ENCODE assay signal across 18 cellular contexts in genomic region chr3:77626157-77626556, GRCh38.
DNase-seq lines count a peak whose midpoint lies in the region; ATAC-seq, FAIRE-seq and TF ChIP-seq lines count a peak whose summit lies in the region.
"Had no signal": no experiment of that assay in that cellular context is flagged by ENCODE, and none has a peak within 500 bp of the region (broad histone marks: within the 10 kb centered on the region; RNA-seq: fewer than 3 reads in every experiment).

No MANE protein-coding gene starts in this region.

- no peak overlapping the region for H3K27ac ChIP-seq in A549
- peak overlapping the region; percentile 73 for H3K27ac ChIP-seq in Karpas-422 (ENCODE audit: low read length)
- H3K27ac ChIP-seq in H1 (ENCODE audit: low read depth, low read length): no peak overlapping the region
- H3K27ac ChIP-seq in neuronal stem cell (replicated peaks; ENCODE audit: low read length): no peak overlapping the region
- H3K27ac ChIP-seq in esophagus muscularis mucosa (replicated peaks in 1 of 4): no peak overlapping the region
- H3K27ac ChIP-seq: GM23248 had no signal

- no peak for TF ChIP-seq CTCF in A549 (IDR thresholded peaks at IDR 0.05)
- TF ChIP-seq CTCF in H1 (IDR thresholded peaks at IDR 0.05; ENCODE audit: control extremely low read depth in 1 of 3, insufficient read depth in 1 of 3, low read depth in 1 of 3, low read length in 3 of 3): no peak
- TF ChIP-seq CTCF in esophagus muscularis mucosa (IDR thresholded peaks at IDR 0.05): no peak

- peaks cover 23% of the 10 kb centered on the region for H3K36me3 ChIP-seq in Karpas-422 (ENCODE audit: insufficient read depth, low read length)
- no peaks in the 10 kb centered on the region for H3K36me3 ChIP-seq in H1 (ENCODE audit: control insufficient read depth in 2 of 4, insufficient read depth in 4 of 4, low read length in 3 of 4)
- no peaks in the 10 kb centered on the region for H3K36me3 ChIP-seq in neuronal stem cell (replicated peaks in 1 of 2; ENCODE audit: control insufficient read depth in 2 of 2, insufficient read depth in 2 of 2, low read length in 2 of 2)
- no peaks in the 10 kb centered on the region for H3K36me3 ChIP-seq in esophagus muscularis mucosa

- TF ChIP-seq EP300 in A549 (IDR thresholded peaks at IDR 0.05) (no peak), H1 (IDR thresholded peaks at IDR 0.05; ENCODE audit: borderline replicate concordance in 1 of 2, low read depth in 2 of 2, low read length in 2 of 2) (no peak), esophagus muscularis mucosa (IDR thresholded peaks at IDR 0.05) (no peak)

- H2BK5ac ChIP-seq in H1 (ENCODE audit: low read depth, low read length) (no peak overlapping the region), neuronal stem cell (ENCODE audit: low read length) (no peak overlapping the region)

- H2AK5ac ChIP-seq in H1 (ENCODE audit: low read depth, low read length) (no peak overlapping the region), neuronal stem cell (ENCODE audit: low read depth, low read length) (no peak overlapping the region)

- no peak for DNase-seq in A549 (ENCODE audit: low read depth in 1 of 2, low spot score in 1 of 2)
- DNase-seq in Karpas-422: no peak
- DNase-seq in H1 (ENCODE audit: low read depth in 1 of 2, low spot score in 2 of 2): no peak
- DNase-seq in neuronal stem cell (ENCODE audit: low spot score): no peak
- no peak for DNase-seq in esophagus muscularis mucosa (ENCODE audit: extremely low spot score)
- DNase-seq in activated CD8-positive, alpha-beta memory T cell treated with anti-CD3 and anti-CD28 coated beads, Interleukin-2, amount 50 U/mL, for 48 hours: no peak
- no peak for DNase-seq in putamen (ENCODE audit: low spot score)
- DNase-seq: 8988T; C1 segment of cervical spinal cord; CD4-positive, alpha-beta memory T cell; COR-L47; DMS153; DND-41; GM23248; H9 had no signal

- H3K18ac ChIP-seq in H1 (ENCODE audit: extremely low read depth, low read length) (no peak overlapping the region), neuronal stem cell (ENCODE audit: low read length) (no peak overlapping the region)

- no peak overlapping the region for H3K56ac ChIP-seq in H1 (replicated peaks; ENCODE audit: insufficient read length, low read depth, low read length)

- no peak overlapping the region for H3K4me3 ChIP-seq in A549
- H3K4me3 ChIP-seq in Karpas-422 (ENCODE audit: low read length): no peak overlapping the region
- no peak overlapping the region for H3K4me3 ChIP-seq in H1 (ENCODE audit: extremely low read depth in 1 of 4, insufficient read depth in 2 of 4, low read depth in 3 of 4, low read length in 4 of 4)
- no peak overlapping the region for H3K4me3 ChIP-seq in neuronal stem cell (ENCODE audit: low read length in 2 of 2)
- no peak overlapping the region for H3K4me3 ChIP-seq in esophagus muscularis mucosa
- H3K4me3 ChIP-seq: GM23248 had no signal

- intact Hi-C loops in esophagus muscularis mucosa (cut with DNase I): no loop called here

- no peak overlapping the region for H4K5ac ChIP-seq in H1 (ENCODE audit: insufficient read length, low read depth, low read length)

- H3K9ac ChIP-seq in Karpas-422 (ENCODE audit: low read length) (no peak overlapping the region), H1 (replicated peaks in 1 of 4; ENCODE audit: extremely low read depth in 1 of 4, low read depth in 3 of 4, low read length in 3 of 4) (no peak overlapping the region), neuronal stem cell (ENCODE audit: low read depth, low read length, poor library complexity) (no peak overlapping the region)
- H3K9ac ChIP-seq: GM23248 had no signal

- H2BK15ac ChIP-seq in H1 (ENCODE audit: low read length) (no peak overlapping the region), neuronal stem cell (ENCODE audit: low read length) (no peak overlapping the region)

- H2BK120ac ChIP-seq in H1 (replicated peaks; ENCODE audit: low read depth, low read length) (no peak overlapping the region), neuronal stem cell (ENCODE audit: low read depth, low read length) (no peak overlapping the region)

- CTCF ChIA-PET in A549 (lab: Yijun Ruan, JAX): no interaction called here
- CTCF ChIA-PET in H1 (lab: Charles Lee; ENCODE audit: partially characterized antibody): no interaction called here

- H3K27me3 ChIP-seq in Karpas-422 (ENCODE audit: low read length) (no peaks in the 10 kb centered on the region), H1 (replicated peaks in 1 of 4; ENCODE audit: control insufficient read depth in 3 of 4, extremely low read depth in 1 of 4, insufficient read depth in 3 of 4, low read length in 3 of 4) (no peaks in the 10 kb centered on the region), neuronal stem cell (ENCODE audit: control insufficient read depth in 3 of 3, insufficient read depth in 3 of 3, low read depth in 1 of 3, low read length in 3 of 3) (no peaks in the 10 kb centered on the region), esophagus muscularis mucosa (no peaks in the 10 kb centered on the region)

- 11% methylated on average over 1 of the region's 1 CpG for WGBS in A549 (ENCODE audit: missing lambda C conversion rate)
- WGBS in H1 (ENCODE audit: extremely low coverage in 1 of 2, insufficient coverage in 1 of 2, insufficient read length in 1 of 2, insufficient replicate concordance in 2 of 2, low coverage in 1 of 2, low lambda C conversion rate in 2 of 2, missing lambda C conversion rate in 1 of 2), 2 experiments: 90% methylated on average over 1 of the region's 1 CpG; no CpG with 5 or more reads in 1 of the 2 experiments
- WGBS in neuronal stem cell (ENCODE audit: extremely low coverage in 2 of 2, insufficient read length in 2 of 2, insufficient replicate concordance in 1 of 2), 2 donors: no CpG with 5 or more reads among the region's 1 CpG
- 89% methylated on average over 1 of the region's 1 CpG for WGBS in esophagus muscularis mucosa

- FAIRE-seq in A549 (lab: Jason Lieb, UNC): no peak
- no peak for FAIRE-seq in H1 (lab: Jason Lieb, UNC)
- FAIRE-seq: G401.6, GM12892 had no signal

- ATAC-seq in A549: no peak
- ATAC-seq: HCT116 had no signal

- no peaks in the 10 kb centered on the region for H3K4me1 ChIP-seq in A549
- peaks cover 65% of the 10 kb centered on the region for H3K4me1 ChIP-seq in Karpas-422 (ENCODE audit: low read length)
- no peaks in the 10 kb centered on the region for H3K4me1 ChIP-seq in H1 (replicated peaks in 1 of 4; ENCODE audit: control insufficient read depth in 3 of 4, insufficient read depth in 4 of 4, low read length in 3 of 4)
- no peaks in the 10 kb centered on the region for H3K4me1 ChIP-seq in neuronal stem cell (ENCODE audit: control insufficient read depth in 2 of 2, insufficient read depth in 1 of 2, low read depth in 1 of 2, low read length in 2 of 2)
- no peaks in the 10 kb centered on the region for H3K4me1 ChIP-seq in esophagus muscularis mucosa

- no peak for TF ChIP-seq POLR2A in A549 (IDR thresholded peaks at IDR 0.05; ENCODE audit: low read length)
- TF ChIP-seq POLR2A in H1 (IDR thresholded peaks at IDR 0.05; ENCODE audit: control extremely low read depth in 1 of 2, low read depth in 2 of 2, low read length in 2 of 2): no peak
- no peak for TF ChIP-seq POLR2A in esophagus muscularis mucosa (IDR thresholded peaks at IDR 0.05; ENCODE audit: low read depth)

- no peak overlapping the region for H2BK12ac ChIP-seq in H1 (ENCODE audit: low read depth, low read length)
- no peak overlapping the region for H2BK12ac ChIP-seq in neuronal stem cell (ENCODE audit: low read length)

- no peak overlapping the region for H4K8ac ChIP-seq in H1 (ENCODE audit: extremely low read depth, insufficient read depth, low read length)
- no peak overlapping the region for H4K8ac ChIP-seq in neuronal stem cell (ENCODE audit: low read depth, low read length)

- no peak overlapping the region for H3K14ac ChIP-seq in H1 (ENCODE audit: insufficient read length)
- H3K14ac ChIP-seq in neuronal stem cell (ENCODE audit: low read length): no peak overlapping the region

- H4K91ac ChIP-seq in H1 (replicated peaks; ENCODE audit: insufficient read length, low read length) (no peak overlapping the region), neuronal stem cell (ENCODE audit: low read depth, low read length, poor library complexity) (no peak overlapping the region)

- H3K4ac ChIP-seq in H1 (replicated peaks; ENCODE audit: insufficient read length, low read depth, low read length): no peak overlapping the region
- no peak overlapping the region for H3K4ac ChIP-seq in neuronal stem cell (ENCODE audit: low read length)

- H3K23me2 ChIP-seq in H1 (ENCODE audit: low read depth, low read length): no peaks in the 10 kb centered on the region; the same call in 1 of the 2 replicates

- H3K9me3 ChIP-seq in A549: no peaks in the 10 kb centered on the region
- H3K9me3 ChIP-seq in Karpas-422 (ENCODE audit: low read length): no peaks in the 10 kb centered on the region
- no peaks in the 10 kb centered on the region for H3K9me3 ChIP-seq in H1 (ENCODE audit: insufficient read depth in 2 of 2, low read depth in 1 of 2, low read length in 1 of 2)
- no peaks in the 10 kb centered on the region for H3K9me3 ChIP-seq in neuronal stem cell (replicated peaks in 1 of 2; ENCODE audit: control insufficient read depth in 2 of 2, insufficient read depth in 1 of 2, low read depth in 1 of 2, low read length in 2 of 2)
- H3K9me3 ChIP-seq in esophagus muscularis mucosa: no peaks in the 10 kb centered on the region

- POLR2A ChIA-PET in A549 (lab: Yijun Ruan, JAX) (no interaction called here), H1 (lab: Charles Lee; ENCODE audit: partially characterized antibody) (no interaction called here)

- H3K9me2 ChIP-seq in Karpas-422 (replicated peaks; ENCODE audit: insufficient read depth, low read length): no peaks in the 10 kb centered on the region

- no peaks in the 10 kb centered on the region for H3K79me1 ChIP-seq in H1 (ENCODE audit: low read depth, low read length)
- H3K79me1 ChIP-seq in neuronal stem cell (ENCODE audit: low read depth, low read length): no peaks in the 10 kb centered on the region

- H3K4me2 ChIP-seq in A549 (no peak overlapping the region), Karpas-422 (ENCODE audit: low read depth, low read length, poor library complexity, severe bottlenecking) (peak overlapping the region; percentile 50), H1 (ENCODE audit: insufficient read depth in 1 of 2, low read depth in 2 of 2, low read length in 2 of 2) (no peak overlapping the region), neuronal stem cell (ENCODE audit: insufficient read depth, low read length, poor library complexity, severe bottlenecking) (no peak overlapping the region)

- TF ChIP-seq RAD21 in A549 (conservative IDR thresholded peaks at IDR 0.05 in 1 of 2, IDR thresholded peaks at IDR 0.05 in 1 of 2) (no peak), H1 (IDR thresholded peaks at IDR 0.05 in 1 of 2, conservative IDR thresholded peaks at IDR 0.05 in 1 of 2; ENCODE audit: low read depth in 2 of 2, low read length in 2 of 2) (no peak)

- H2AFZ ChIP-seq in Karpas-422 (ENCODE audit: low read length) (no peak overlapping the region; the same call in 1 of the 2 replicates), H1 (ENCODE audit: low read length) (peak overlapping the region; percentile 85; the same call in 1 of the 2 replicates), neuronal stem cell (ENCODE audit: low read length) (peak overlapping the region; percentile 52)
- H2AFZ ChIP-seq: GM23248 had no signal

- H4K20me1 ChIP-seq in Karpas-422 (ENCODE audit: insufficient read depth, low read depth, low read length) (no peaks in the 10 kb centered on the region), H1 (replicated peaks in 1 of 2; ENCODE audit: control insufficient read depth in 1 of 2, insufficient read depth in 2 of 2, low read length in 2 of 2) (no peaks in the 10 kb centered on the region)

- no peak overlapping the region for H2BK20ac ChIP-seq in H1 (ENCODE audit: low read length)

- H3K79me2 ChIP-seq in Karpas-422 (ENCODE audit: low read length) (no peaks in the 10 kb centered on the region), H1 (ENCODE audit: control insufficient read depth in 1 of 2, insufficient read depth in 2 of 2, low read length in 2 of 2) (no peaks in the 10 kb centered on the region)

- H3K23ac ChIP-seq in H1 (ENCODE audit: insufficient read length): no peak overlapping the region
- H3K23ac ChIP-seq in neuronal stem cell (ENCODE audit: low read depth, low read length, poor library complexity): no peak overlapping the region

Comparison
In these comparisons a context has a peak if more than half of its experiments do, and no peak if none do; other contexts are left out.
1. Of the 18 proteins assayed by ChIP-seq in both H1 and A549: peak only in H1: none; only in A549: MAFK; in both: none; in neither: 17.